In the genomic region with DNA sequence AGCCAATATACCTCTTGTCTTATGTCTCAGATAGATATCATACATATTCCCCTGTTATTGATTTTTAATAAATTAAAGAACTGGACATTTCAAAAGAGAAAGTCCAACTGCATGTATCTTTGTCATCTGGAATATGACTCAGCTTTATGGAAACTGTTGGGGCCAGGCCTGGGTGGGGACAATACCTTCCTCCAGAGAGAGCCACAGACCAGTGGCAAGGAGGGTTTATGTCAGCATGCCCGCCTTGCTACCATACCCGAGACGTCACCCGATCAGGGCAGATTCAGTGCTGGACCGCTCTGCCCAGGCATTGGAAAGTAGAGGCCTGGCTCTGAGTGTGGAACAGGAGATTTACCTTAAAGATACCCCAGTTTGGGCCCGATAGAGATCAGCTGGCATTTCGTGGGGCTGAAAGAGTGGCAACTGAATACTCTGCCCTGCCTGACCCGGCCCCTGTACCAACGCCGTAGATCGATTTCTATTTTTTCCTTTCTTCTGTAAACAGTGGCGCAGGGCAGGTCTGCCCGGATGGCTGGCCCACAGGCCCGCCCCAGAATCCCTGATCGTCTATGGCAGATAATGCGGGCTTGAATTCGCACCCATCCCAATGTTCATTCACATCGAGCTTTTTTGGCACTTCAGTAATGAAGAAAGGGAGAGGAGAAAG, we compare ENCODE assay signal across 1 cellular context.
TF ChIP-seq lines count a peak whose summit lies in the region.

No MANE protein-coding gene starts in this region.

TF ChIP-seq in HepG2, 621 proteins besides CTCF, POLR2A, EP300 and RAD21:
- no peak for TF ChIP-seq CREB1 (IDR thresholded peaks at IDR 0.05)
- TF ChIP-seq CREB1 (CRISPR knock-in tag; IDR thresholded peaks at IDR 0.05), result no peak
- TF ChIP-seq NR2C2 (CRISPR knock-in tag; IDR thresholded peaks at IDR 0.05; ENCODE audit: borderline replicate concordance), result no peak
- TF ChIP-seq SP140L (CRISPR knock-in tag; IDR thresholded peaks at IDR 0.05; ENCODE audit: borderline replicate concordance), result no peak
- TF ChIP-seq ZNF343 (CRISPR knock-in tag; IDR thresholded peaks at IDR 0.05), result no peak
- no peak for TF ChIP-seq JUNB (CRISPR knock-in tag; IDR thresholded peaks at IDR 0.05; ENCODE audit: borderline replicate concordance)
- TF ChIP-seq SALL1 (CRISPR knock-in tag; IDR thresholded peaks at IDR 0.05), result no peak
- TF ChIP-seq ZNF253 (CRISPR knock-in tag; IDR thresholded peaks at IDR 0.05; ENCODE audit: borderline replicate concordance), result no peak
- no peak for TF ChIP-seq POGZ (CRISPR knock-in tag; IDR thresholded peaks at IDR 0.05)
- TF ChIP-seq, protein P1, sequence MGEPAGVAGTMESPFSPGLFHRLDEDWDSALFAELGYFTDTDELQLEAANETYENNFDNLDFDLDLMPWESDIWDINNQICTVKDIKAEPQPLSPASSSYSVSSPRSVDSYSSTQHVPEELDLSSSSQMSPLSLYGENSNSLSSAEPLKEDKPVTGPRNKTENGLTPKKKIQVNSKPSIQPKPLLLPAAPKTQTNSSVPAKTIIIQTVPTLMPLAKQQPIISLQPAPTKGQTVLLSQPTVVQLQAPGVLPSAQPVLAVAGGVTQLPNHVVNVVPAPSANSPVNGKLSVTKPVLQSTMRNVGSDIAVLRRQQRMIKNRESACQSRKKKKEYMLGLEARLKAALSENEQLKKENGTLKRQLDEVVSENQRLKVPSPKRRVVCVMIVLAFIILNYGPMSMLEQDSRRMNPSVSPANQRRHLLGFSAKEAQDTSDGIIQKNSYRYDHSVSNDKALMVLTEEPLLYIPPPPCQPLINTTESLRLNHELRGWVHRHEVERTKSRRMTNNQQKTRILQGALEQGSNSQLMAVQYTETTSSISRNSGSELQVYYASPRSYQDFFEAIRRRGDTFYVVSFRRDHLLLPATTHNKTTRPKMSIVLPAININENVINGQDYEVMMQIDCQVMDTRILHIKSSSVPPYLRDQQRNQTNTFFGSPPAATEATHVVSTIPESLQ (CRISPR knock-in tag; conservative IDR thresholded peaks at IDR 0.05), result no peak
- no peak for TF ChIP-seq REPIN1 (CRISPR knock-in tag; IDR thresholded peaks at IDR 0.05; ENCODE audit: borderline replicate concordance, low read depth)
- TF ChIP-seq, protein P2, sequence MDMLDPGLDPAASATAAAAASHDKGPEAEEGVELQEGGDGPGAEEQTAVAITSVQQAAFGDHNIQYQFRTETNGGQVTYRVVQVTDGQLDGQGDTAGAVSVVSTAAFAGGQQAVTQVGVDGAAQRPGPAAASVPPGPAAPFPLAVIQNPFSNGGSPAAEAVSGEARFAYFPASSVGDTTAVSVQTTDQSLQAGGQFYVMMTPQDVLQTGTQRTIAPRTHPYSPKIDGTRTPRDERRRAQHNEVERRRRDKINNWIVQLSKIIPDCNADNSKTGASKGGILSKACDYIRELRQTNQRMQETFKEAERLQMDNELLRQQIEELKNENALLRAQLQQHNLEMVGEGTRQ (IDR thresholded peaks at IDR 0.05; ENCODE audit: low read depth, low read length), result no peak
- TF ChIP-seq, protein P2 (CRISPR knock-in tag; IDR thresholded peaks at IDR 0.05; ENCODE audit: borderline replicate concordance), result no peak
- TF ChIP-seq, protein P3, sequence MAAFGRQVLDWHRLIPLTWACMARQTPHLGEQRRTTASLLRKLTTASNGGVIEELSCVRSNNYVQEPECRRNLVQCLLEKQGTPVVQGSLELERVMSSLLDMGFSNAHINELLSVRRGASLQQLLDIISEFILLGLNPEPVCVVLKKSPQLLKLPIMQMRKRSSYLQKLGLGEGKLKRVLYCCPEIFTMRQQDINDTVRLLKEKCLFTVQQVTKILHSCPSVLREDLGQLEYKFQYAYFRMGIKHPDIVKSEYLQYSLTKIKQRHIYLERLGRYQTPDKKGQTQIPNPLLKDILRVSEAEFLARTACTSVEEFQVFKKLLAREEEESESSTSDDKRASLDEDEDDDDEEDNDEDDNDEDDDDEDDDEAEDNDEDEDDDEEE (CRISPR knock-in tag; IDR thresholded peaks at IDR 0.05), result no peak
- no peak for TF ChIP-seq ZNF572 (CRISPR knock-in tag; IDR thresholded peaks at IDR 0.05)
- TF ChIP-seq, protein P4, sequence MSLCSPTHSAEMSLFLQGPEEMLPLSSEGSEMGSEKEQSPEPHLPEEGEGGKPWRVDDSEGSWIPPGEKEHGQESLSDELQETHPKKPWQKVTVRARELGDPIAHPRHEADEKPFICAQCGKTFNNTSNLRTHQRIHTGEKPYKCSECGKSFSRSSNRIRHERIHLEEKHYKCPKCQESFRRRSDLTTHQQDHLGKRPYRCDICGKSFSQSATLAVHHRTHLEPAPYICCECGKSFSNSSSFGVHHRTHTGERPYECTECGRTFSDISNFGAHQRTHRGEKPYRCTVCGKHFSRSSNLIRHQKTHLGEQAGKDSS (CRISPR knock-in tag; IDR thresholded peaks at IDR 0.05; ENCODE audit: borderline replicate concordance, low read depth), result no peak
- TF ChIP-seq, protein P5, sequence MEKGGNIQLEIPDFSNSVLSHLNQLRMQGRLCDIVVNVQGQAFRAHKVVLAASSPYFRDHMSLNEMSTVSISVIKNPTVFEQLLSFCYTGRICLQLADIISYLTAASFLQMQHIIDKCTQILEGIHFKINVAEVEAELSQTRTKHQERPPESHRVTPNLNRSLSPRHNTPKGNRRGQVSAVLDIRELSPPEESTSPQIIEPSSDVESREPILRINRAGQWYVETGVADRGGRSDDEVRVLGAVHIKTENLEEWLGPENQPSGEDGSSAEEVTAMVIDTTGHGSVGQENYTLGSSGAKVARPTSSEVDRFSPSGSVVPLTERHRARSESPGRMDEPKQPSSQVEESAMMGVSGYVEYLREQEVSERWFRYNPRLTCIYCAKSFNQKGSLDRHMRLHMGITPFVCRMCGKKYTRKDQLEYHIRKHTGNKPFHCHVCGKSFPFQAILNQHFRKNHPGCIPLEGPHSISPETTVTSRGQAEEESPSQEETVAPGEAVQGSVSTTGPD (CRISPR knock-in tag; IDR thresholded peaks at IDR 0.05), result no peak
- TF ChIP-seq, protein P6, sequence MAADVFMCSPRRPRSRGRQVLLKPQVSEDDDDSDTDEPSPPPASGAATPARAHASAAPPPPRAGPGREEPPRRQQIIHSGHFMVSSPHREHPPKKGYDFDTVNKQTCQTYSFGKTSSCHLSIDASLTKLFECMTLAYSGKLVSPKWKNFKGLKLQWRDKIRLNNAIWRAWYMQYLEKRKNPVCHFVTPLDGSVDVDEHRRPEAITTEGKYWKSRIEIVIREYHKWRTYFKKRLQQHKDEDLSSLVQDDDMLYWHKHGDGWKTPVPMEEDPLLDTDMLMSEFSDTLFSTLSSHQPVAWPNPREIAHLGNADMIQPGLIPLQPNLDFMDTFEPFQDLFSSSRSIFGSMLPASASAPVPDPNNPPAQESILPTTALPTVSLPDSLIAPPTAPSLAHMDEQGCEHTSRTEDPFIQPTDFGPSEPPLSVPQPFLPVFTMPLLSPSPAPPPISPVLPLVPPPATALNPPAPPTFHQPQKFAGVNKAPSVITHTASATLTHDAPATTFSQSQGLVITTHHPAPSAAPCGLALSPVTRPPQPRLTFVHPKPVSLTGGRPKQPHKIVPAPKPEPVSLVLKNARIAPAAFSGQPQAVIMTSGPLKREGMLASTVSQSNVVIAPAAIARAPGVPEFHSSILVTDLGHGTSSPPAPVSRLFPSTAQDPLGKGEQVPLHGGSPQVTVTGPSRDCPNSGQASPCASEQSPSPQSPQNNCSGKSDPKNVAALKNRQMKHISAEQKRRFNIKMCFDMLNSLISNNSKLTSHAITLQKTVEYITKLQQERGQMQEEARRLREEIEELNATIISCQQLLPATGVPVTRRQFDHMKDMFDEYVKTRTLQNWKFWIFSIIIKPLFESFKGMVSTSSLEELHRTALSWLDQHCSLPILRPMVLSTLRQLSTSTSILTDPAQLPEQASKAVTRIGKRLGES (CRISPR knock-in tag; IDR thresholded peaks at IDR 0.05; ENCODE audit: borderline replicate concordance), result no peak
- TF ChIP-seq ZKSCAN8 (CRISPR knock-in tag; IDR thresholded peaks at IDR 0.05; ENCODE audit: borderline replicate concordance), result no peak
- TF ChIP-seq, protein P7, sequence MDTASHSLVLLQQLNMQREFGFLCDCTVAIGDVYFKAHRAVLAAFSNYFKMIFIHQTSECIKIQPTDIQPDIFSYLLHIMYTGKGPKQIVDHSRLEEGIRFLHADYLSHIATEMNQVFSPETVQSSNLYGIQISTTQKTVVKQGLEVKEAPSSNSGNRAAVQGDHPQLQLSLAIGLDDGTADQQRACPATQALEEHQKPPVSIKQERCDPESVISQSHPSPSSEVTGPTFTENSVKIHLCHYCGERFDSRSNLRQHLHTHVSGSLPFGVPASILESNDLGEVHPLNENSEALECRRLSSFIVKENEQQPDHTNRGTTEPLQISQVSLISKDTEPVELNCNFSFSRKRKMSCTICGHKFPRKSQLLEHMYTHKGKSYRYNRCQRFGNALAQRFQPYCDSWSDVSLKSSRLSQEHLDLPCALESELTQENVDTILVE (CRISPR knock-in tag; IDR thresholded peaks at IDR 0.05), result no peak
